Comparison of ENCODE assay signal across 15 cellular contexts in the genomic region with DNA sequence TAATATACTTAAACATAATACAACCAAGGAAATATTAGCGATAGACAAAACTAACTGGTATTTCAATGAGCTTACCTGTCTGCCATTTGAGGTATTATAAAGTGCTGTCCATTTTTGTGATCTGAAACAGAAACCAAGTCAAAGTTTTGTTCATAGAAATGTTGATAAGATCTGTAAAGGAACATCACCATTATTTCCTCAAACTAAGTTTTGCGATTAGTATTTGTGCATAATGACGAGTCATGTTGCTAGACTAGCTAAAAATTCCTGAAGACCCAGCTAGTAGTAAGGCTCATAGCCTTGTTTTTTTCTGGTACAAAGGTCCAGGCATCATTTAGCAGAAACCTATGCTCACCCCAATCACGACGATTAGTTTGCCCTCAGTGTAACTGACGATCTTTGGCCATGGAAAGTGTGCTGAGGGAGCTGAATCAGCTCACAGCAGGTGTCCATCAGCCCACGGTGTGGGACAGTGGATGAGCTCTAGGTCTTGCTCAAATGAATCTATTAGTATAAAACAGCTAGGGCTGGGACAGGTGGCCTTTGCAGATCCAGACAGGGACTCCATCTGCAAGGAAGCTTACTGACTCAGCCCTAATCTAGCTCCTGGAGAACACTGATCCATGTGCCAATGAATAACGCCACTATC. TPM values are rescaled to one million over a fixed set of nuclear protein-coding genes. Genes with fewer than 3 reads are reported as not detected.
DNase-seq lines count a peak whose midpoint lies in the region; ATAC-seq, FAIRE-seq and TF ChIP-seq lines count a peak whose summit lies in the region.
"Had no signal": no experiment of that assay in that cellular context is flagged by ENCODE, and none has a peak within 500 bp of the region (broad histone marks: within the 10 kb centered on the region; RNA-seq: fewer than 3 reads in every experiment).

No MANE protein-coding gene starts in this region.

- intact Hi-C loops in spleen (cut with DNase I; ENCODE audit: low total_unique reads), result no loop called here

- H3K27me3 Mint-ChIP-seq in activated CD8-positive, alpha-beta memory T cell treated with anti-CD3 and anti-CD28 coated beads, Interleukin-2, amount 10 ng/mL, durations not matched to agents 7 days and 5 days, result no peaks in the 10 kb centered on the region
- no peaks in the 10 kb centered on the region for H3K27me3 Mint-ChIP-seq in T-cell

- H2BK20ac ChIP-seq in H1 (ENCODE audit: low read length), result no peak overlapping the region

- H2AK5ac ChIP-seq in H1 (ENCODE audit: low read depth, low read length), result no peak overlapping the region

- H3K27ac Mint-ChIP-seq in activated CD8-positive, alpha-beta memory T cell treated with anti-CD3 and anti-CD28 coated beads, Interleukin-2, amount 10 ng/mL, durations not matched to agents 7 days and 5 days, result peak overlapping the region; percentile 90
- peak overlapping the region; percentile 74 to 86 for H3K27ac Mint-ChIP-seq in T-cell

- no peak overlapping the region for H2BK12ac ChIP-seq in H1 (ENCODE audit: low read depth, low read length)

- TF ChIP-seq RAD21 in H1 (IDR thresholded peaks at IDR 0.05 in 1 of 2, conservative IDR thresholded peaks at IDR 0.05 in 1 of 2; ENCODE audit: low read depth in 2 of 2, low read length in 2 of 2), result no peak

- H4K5ac ChIP-seq in H1 (ENCODE audit: insufficient read length, low read depth, low read length), result no peak overlapping the region

- peak overlapping the region; percentile 55 for H3K4me3 Mint-ChIP-seq in activated CD8-positive, alpha-beta memory T cell treated with anti-CD3 and anti-CD28 coated beads, Interleukin-2, amount 10 ng/mL, durations not matched to agents 7 days and 5 days
- peak overlapping the region; percentile 40 to 55 (median 45) for H3K4me3 Mint-ChIP-seq in T-cell

- TF ChIP-seq EP300 in H1 (IDR thresholded peaks at IDR 0.05; ENCODE audit: borderline replicate concordance in 1 of 2, low read depth in 2 of 2, low read length in 2 of 2), result no peak

- no peaks in the 10 kb centered on the region for H3K23me2 ChIP-seq in H1 (ENCODE audit: low read depth, low read length)

- no peak overlapping the region for H4K91ac ChIP-seq in H1 (replicated peaks; ENCODE audit: insufficient read length, low read length)

- peaks cover 53% of the 10 kb centered on the region for H3K36me3 Mint-ChIP-seq in activated CD8-positive, alpha-beta memory T cell treated with anti-CD3 and anti-CD28 coated beads, Interleukin-2, amount 10 ng/mL, durations not matched to agents 7 days and 5 days
- peaks cover 40% of the 10 kb centered on the region for H3K36me3 Mint-ChIP-seq in T-cell

- POLR2A ChIA-PET in T-cell (lab: Charles Lee), result interaction anchor here (0.6 kb wide), 2 partner anchors 10 to 27 kb away, joined by 3 read pairs; no protein-coding TSS in a partner anchor
- POLR2A ChIA-PET in H1 (lab: Charles Lee; ENCODE audit: partially characterized antibody), result interaction anchor here (0.6 kb wide), 1 partner anchor 12 kb away, joined by 3 read pairs; no protein-coding TSS in a partner anchor

- H3K27me3 ChIP-seq in H1 (replicated peaks in 1 of 4; ENCODE audit: control insufficient read depth in 3 of 4, extremely low read depth in 1 of 4, insufficient read depth in 3 of 4, low read length in 3 of 4), result no peaks in the 10 kb centered on the region
- H3K27me3 ChIP-seq in spleen (replicated peaks in 1 of 7), result no peaks in the 10 kb centered on the region

- H3K9me3 Mint-ChIP-seq in activated CD8-positive, alpha-beta memory T cell treated with anti-CD3 and anti-CD28 coated beads, Interleukin-2, amount 10 ng/mL, durations not matched to agents 7 days and 5 days (ENCODE audit: low read depth), result no peaks in the 10 kb centered on the region
- H3K9me3 Mint-ChIP-seq in T-cell, result no peaks in the 10 kb centered on the region

- no peak overlapping the region for H2AFZ ChIP-seq in H1 (ENCODE audit: low read length)

- no peak overlapping the region for H2BK5ac ChIP-seq in H1 (ENCODE audit: low read depth, low read length)

- WGBS in H1 (ENCODE audit: extremely low coverage in 1 of 2, insufficient coverage in 1 of 2, insufficient read length in 1 of 2, insufficient replicate concordance in 2 of 2, low coverage in 1 of 2, low lambda C conversion rate in 2 of 2, missing lambda C conversion rate in 1 of 2), 2 experiments, result 87% methylated on average over 8 of the region's 8 CpGs; no CpG with 5 or more reads in 1 of the 2 experiments
- 67 to 80% (median 74%) methylated on average over 8 of the region's 8 CpGs for WGBS in spleen, 5 donors

- H3K18ac ChIP-seq in H1 (ENCODE audit: extremely low read depth, low read length), result no peak overlapping the region

- H3K4ac ChIP-seq in H1 (replicated peaks; ENCODE audit: insufficient read length, low read depth, low read length), result no peak overlapping the region

- DNase-seq in activated CD8-positive, alpha-beta memory T cell treated with anti-CD3 and anti-CD28 coated beads, Interleukin-2, amount 10 ng/mL, durations not matched to agents 7 days and 5 days, result no peak
- no peak for DNase-seq in activated CD8-positive, alpha-beta memory T cell treated with anti-CD3 and anti-CD28 coated beads, Interleukin-2, amount 50 U/mL, for 48 hours
- DNase-seq in T-cell, result no peak
- DNase-seq in H1 (ENCODE audit: low read depth in 1 of 2, low spot score in 2 of 2), result no peak
- no peak for DNase-seq in spleen
- no peak for DNase-seq in hippocampal formation (lab: John Stamatoyannopoulos, UW)
- DNase-seq: activated CD4-positive, CD25-positive, alpha-beta regulatory T cell treated with anti-CD3 and anti-CD28 coated beads, Interleukin-2, amount 50 U/mL, for 72 hours; DMS79; foreskin melanocyte; NCI-H1436 treated with DMSO at 0.1 percent for 48 hours; NCI-H526; nucleus accumbens; SIG-M5 had no signal

- no peak overlapping the region for H3K56ac ChIP-seq in H1 (replicated peaks; ENCODE audit: insufficient read length, low read depth, low read length)

- TF ChIP-seq POLR2A in H1 (IDR thresholded peaks at IDR 0.05; ENCODE audit: control extremely low read depth in 1 of 2, low read depth in 2 of 2, low read length in 2 of 2) (no peak), spleen (IDR thresholded peaks at IDR 0.05) (no peak), GM18505 (IDR thresholded peaks at IDR 0.05; ENCODE audit: borderline replicate concordance, extremely low read depth, insufficient read depth, insufficient read length) (no peak)

- H3K79me2 ChIP-seq in H1 (ENCODE audit: control insufficient read depth in 1 of 2, insufficient read depth in 2 of 2, low read length in 2 of 2), result no peaks in the 10 kb centered on the region

- no peak overlapping the region; the same call in 1 of the 2 replicates for H4K8ac ChIP-seq in H1 (ENCODE audit: extremely low read depth, insufficient read depth, low read length)

- no peak overlapping the region for H2BK15ac ChIP-seq in H1 (ENCODE audit: low read length)

- ATAC-seq in activated CD8-positive, alpha-beta memory T cell treated with anti-CD3 and anti-CD28 coated beads, Interleukin-2, amount 10 ng/mL, durations not matched to agents 7 days and 5 days, result peak; percentile 60
- ATAC-seq in T-cell (replicated peaks in 1 of 4) (peak in 2 of 4 experiments; percentile 16 to 48), GM18505 (IDR thresholded peaks at IDR 0.05; ENCODE audit: unreplicated experiment) (no peak), HG02973 (IDR thresholded peaks at IDR 0.05; ENCODE audit: unreplicated experiment) (no peak)

- H3K4me2 ChIP-seq in H1 (ENCODE audit: insufficient read depth in 1 of 2, low read depth in 2 of 2, low read length in 2 of 2), result no peak overlapping the region

- CTCF ChIA-PET in activated CD8-positive, alpha-beta memory T cell treated with anti-CD3 and anti-CD28 coated beads, Interleukin-2, amount 10 ng/mL, durations not matched to agents 7 days and 5 days (lab: Charles Lee), result interaction anchor here (0.6 to 1.6 kb wide), 8 partner anchors 9 to 533 kb away, joined by 3 to 4 read pairs (median 3); a partner anchor contains a TSS
- CTCF ChIA-PET in T-cell (lab: Charles Lee), result interaction anchor here in 1 of 2 donors (0.5 to 1.2 kb wide), 4 partner anchors 9 to 114 kb away, joined by 3 to 5 read pairs (median 3); no protein-coding TSS in a partner anchor
- CTCF ChIA-PET in H1 (lab: Charles Lee; ENCODE audit: partially characterized antibody), result interaction anchor here (0.9 to 1.6 kb wide), 5 partner anchors 17 to 57 kb away, joined by 3 to 5 read pairs (median 3); no protein-coding TSS in a partner anchor

- H3K9me3 ChIP-seq in H1 (ENCODE audit: insufficient read depth in 2 of 2, low read depth in 1 of 2, low read length in 1 of 2) (no peaks in the 10 kb centered on the region), spleen (no peaks in the 10 kb centered on the region)

- TF ChIP-seq CTCF in H1 (IDR thresholded peaks at IDR 0.05; ENCODE audit: control extremely low read depth in 1 of 3, insufficient read depth in 1 of 3, low read depth in 1 of 3, low read length in 3 of 3) (no peak), spleen (IDR thresholded peaks at IDR 0.05 in 8 of 11, conservative IDR thresholded peaks at IDR 0.05 in 3 of 11) (no peak)

- H3K4me3 ChIP-seq in H1 (ENCODE audit: extremely low read depth in 1 of 4, insufficient read depth in 2 of 4, low read depth in 3 of 4, low read length in 4 of 4) (no peak overlapping the region), spleen (no peak overlapping the region)

- H3K79me1 ChIP-seq in H1 (ENCODE audit: low read depth, low read length), result no peaks in the 10 kb centered on the region

- no peak for FAIRE-seq in H1 (lab: Jason Lieb, UNC)

- H3K4me1 Mint-ChIP-seq in activated CD8-positive, alpha-beta memory T cell treated with anti-CD3 and anti-CD28 coated beads, Interleukin-2, amount 10 ng/mL, durations not matched to agents 7 days and 5 days, result peaks cover 35% of the 10 kb centered on the region
- H3K4me1 Mint-ChIP-seq in T-cell, result peaks cover 0 to 28% (median 13%) of the 10 kb centered on the region in 3 donors

- H2BK120ac ChIP-seq in H1 (replicated peaks; ENCODE audit: low read depth, low read length), result no peak overlapping the region

- peaks cover 0 to 5% (median 0%) of the 10 kb centered on the region in 4 experiments; a peak in 4 of 8 replicates for H3K36me3 ChIP-seq in H1 (ENCODE audit: control insufficient read depth in 2 of 4, insufficient read depth in 4 of 4, low read length in 3 of 4)
- H3K36me3 ChIP-seq in spleen, result peaks cover 4 to 100% (median 83%) of the 10 kb centered on the region in 6 donors

- H3K23ac ChIP-seq in H1 (ENCODE audit: insufficient read length), result no peak overlapping the region

- H3K9ac ChIP-seq in H1 (replicated peaks in 1 of 4; ENCODE audit: extremely low read depth in 1 of 4, low read depth in 3 of 4, low read length in 3 of 4), result no peak overlapping the region

- H3K14ac ChIP-seq in H1 (ENCODE audit: insufficient read length), result no peak overlapping the region

- H3K4me1 ChIP-seq in H1 (replicated peaks in 1 of 4; ENCODE audit: control insufficient read depth in 3 of 4, insufficient read depth in 4 of 4, low read length in 3 of 4) (no peaks in the 10 kb centered on the region), spleen (peaks cover 0 to 34% (median 20%) of the 10 kb centered on the region in 6 donors)

- no peaks in the 10 kb centered on the region for H4K20me1 ChIP-seq in H1 (replicated peaks in 1 of 2; ENCODE audit: control insufficient read depth in 1 of 2, insufficient read depth in 2 of 2, low read length in 2 of 2)

- no peak overlapping the region for H3K27ac ChIP-seq in H1 (ENCODE audit: low read depth, low read length)
- H3K27ac ChIP-seq in spleen, result peak overlapping the region in 7 of 8 donors; percentile 9 to 72 (median 53)

RNA-seq across cellular contexts. Expression of a gene that starts 28.7 kb away (rescaled TPM):
- 10 to 100 TPM; 90.6 to 92.3 TPM for total RNA-seq in activated CD8-positive, alpha-beta memory T cell treated with anti-CD3 and anti-CD28 coated beads, Interleukin-2, amount 10 ng/mL, durations not matched to agents 7 days and 5 days
- total RNA-seq in T-cell (100 to 1,000 TPM in 4 of 5 donors, 10 to 100 TPM in 1; 96.7 to 132 (median 108) TPM), spleen (100 to 1,000 TPM; 101 to 169 (median 129) TPM)
- 18.5 and 20.7 TPM in 2 replicates for total RNA-seq in H1 (2021; fragmentation: NEBNext Ultra II Directional; extraction: Animal tissue kit (Norgen Biotek cat#: 25700))
- polyA plus RNA-seq in H1 (2011; rRNA removed) (7.8 and 9.6 TPM in 2 replicates), spleen (10 to 100 TPM; 26.5 to 35.5 (median 32.0) TPM)
- 10.9 TPM for polyA plus RNA-seq in H1 (2011; cell fraction: cytosol; rRNA removed)
- polyA plus RNA-seq in H1 (2011; cell fraction: nucleus; rRNA removed), result 16.9 TPM
- polyA plus RNA-seq in H1 (2012, experiment 1 of 2), result 11.6 to 13.2 TPM (median 12.7 TPM) in 4 replicates
- polyA plus RNA-seq in H1 (2012, experiment 2 of 2), result 1.3 TPM
- 11.7 TPM for polyA plus RNA-seq in H1 (2013, experiment 1 of 2)
- 9.3 TPM for polyA plus RNA-seq in H1 (2013, experiment 2 of 2)
- 30.4 and 31.5 TPM in 2 replicates for polyA minus RNA-seq in H1 (2011; rRNA and poly(A)+ RNA removed)
- 8.7 TPM for polyA minus RNA-seq in H1 (2011; cell fraction: cytosol; rRNA and poly(A)+ RNA removed)
- 28.1 TPM for polyA minus RNA-seq in H1 (2011; cell fraction: nucleus; rRNA and poly(A)+ RNA removed)

RNA-seq across cellular contexts. Expression of a gene that starts 31.7 kb away (rescaled TPM):
- total RNA-seq in activated CD8-positive, alpha-beta memory T cell treated with anti-CD3 and anti-CD28 coated beads, Interleukin-2, amount 10 ng/mL, durations not matched to agents 7 days and 5 days, result 10 to 100 TPM; 68.6 to 78.2 TPM
- total RNA-seq in T-cell (10 to 100 TPM; 63.8 to 87.0 (median 76.8) TPM), spleen (100 to 1,000 TPM in 4 of 7 donors, 10 to 100 TPM in 3; 88.0 to 134 (median 110) TPM)
- 16.8 and 17.1 TPM in 2 replicates for total RNA-seq in H1 (2021; fragmentation: NEBNext Ultra II Directional; extraction: Animal tissue kit (Norgen Biotek cat#: 25700))
- polyA plus RNA-seq in H1 (2011; rRNA removed) (21.4 and 22.6 TPM in 2 replicates), spleen (10 to 100 TPM; 32.9 to 46.8 (median 46.6) TPM)
- 16.3 TPM for polyA plus RNA-seq in H1 (2011; cell fraction: cytosol; rRNA removed)
- 33.4 TPM for polyA plus RNA-seq in H1 (2011; cell fraction: nucleus; rRNA removed)
- polyA plus RNA-seq in H1 (2012, experiment 1 of 2), result 9.5 to 14.3 TPM (median 10.8 TPM) in 4 replicates
- 5.0 TPM for polyA plus RNA-seq in H1 (2012, experiment 2 of 2)
- polyA plus RNA-seq in H1 (2013, experiment 1 of 2), result 10.4 TPM
- polyA plus RNA-seq in H1 (2013, experiment 2 of 2), result 10.2 TPM
- 24.7 and 25.7 TPM in 2 replicates for polyA minus RNA-seq in H1 (2011; rRNA and poly(A)+ RNA removed)
- polyA minus RNA-seq in H1 (2011; cell fraction: cytosol; rRNA and poly(A)+ RNA removed), result 9.5 TPM
- 10.8 TPM for polyA minus RNA-seq in H1 (2011; cell fraction: nucleus; rRNA and poly(A)+ RNA removed)
